In the genomic region with DNA sequence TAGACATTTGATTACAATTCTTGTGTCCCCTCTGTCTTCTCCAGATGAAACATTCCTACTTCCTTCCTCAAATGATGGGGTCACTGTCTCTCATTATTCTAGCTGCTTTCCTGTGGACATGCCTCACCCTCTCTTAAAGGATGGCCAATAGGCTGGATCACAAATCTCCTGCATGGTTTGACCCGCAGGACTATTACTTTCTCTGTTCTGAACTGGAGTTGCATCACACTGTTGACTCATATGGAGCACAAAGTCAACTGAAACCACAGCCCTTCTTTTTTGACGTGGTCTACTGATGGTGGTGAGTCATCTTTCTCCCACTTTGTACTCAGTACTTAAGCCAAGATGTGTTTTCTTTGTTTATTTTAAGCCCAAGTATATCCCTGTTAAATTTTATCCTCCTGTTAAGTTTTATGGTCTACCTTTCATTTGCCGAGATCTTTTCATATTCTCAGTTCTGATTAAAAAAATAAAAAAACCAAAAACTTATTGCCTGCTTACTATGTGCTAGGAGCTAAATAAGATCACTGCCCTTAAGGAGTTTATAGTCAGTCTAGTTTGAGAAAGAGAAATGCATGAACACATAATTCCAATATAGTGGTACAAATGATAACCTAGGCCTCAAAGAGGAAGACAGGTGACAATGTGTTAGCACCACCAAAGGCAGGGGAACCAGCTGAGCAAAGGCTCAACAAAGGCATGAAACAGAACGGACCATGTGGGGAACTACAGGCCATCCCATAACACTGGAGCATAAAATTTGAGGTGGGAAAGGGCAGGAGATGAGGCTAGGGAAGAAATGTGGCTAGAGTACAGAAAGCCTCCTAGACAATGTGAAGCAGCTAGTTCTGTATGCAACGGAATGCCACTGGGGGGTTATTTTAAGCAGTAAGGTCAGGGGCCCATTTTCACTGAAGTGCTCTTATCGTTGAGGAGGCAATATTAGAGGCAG, we compare ENCODE assay signal across 1 cellular context.
A peak's percentile ranks its signal among the peaks of the same experiment; 100 is the strongest.
TF ChIP-seq lines count a peak whose summit lies in the region.

No MANE protein-coding gene starts in this region.

TF ChIP-seq in HepG2, 621 proteins besides CTCF, POLR2A, EP300 and RAD21 (continued from another document and continues in another):
- TF ChIP-seq ZNF503 (CRISPR knock-in tag; IDR thresholded peaks at IDR 0.05) (peak; percentile 96), RCOR2 (CRISPR knock-in tag; IDR thresholded peaks at IDR 0.05) (peak; percentile 98), DZIP1 (CRISPR knock-in tag; IDR thresholded peaks at IDR 0.05) (no peak), MEIS1 (CRISPR knock-in tag; IDR thresholded peaks at IDR 0.05; ENCODE audit: borderline replicate concordance) (peak; percentile 83; the same call in 1 of the 2 replicates), SALL2 (CRISPR knock-in tag; IDR thresholded peaks at IDR 0.05) (0 out of 2 replicates have a peak, but pooled peaks have one; percentile 62), RNF2 (conservative IDR thresholded peaks at IDR 0.05; ENCODE audit: low read depth) (no peak), REL (CRISPR knock-in tag; conservative IDR thresholded peaks at IDR 0.05) (no peak), GMEB1 (CRISPR knock-in tag; IDR thresholded peaks at IDR 0.05; ENCODE audit: borderline replicate concordance) (no peak), MLXIP (CRISPR knock-in tag; IDR thresholded peaks at IDR 0.05; ENCODE audit: borderline replicate concordance) (0 out of 2 replicates have a peak, but pooled peaks have one; percentile 56), HOXD1 (CRISPR knock-in tag; IDR thresholded peaks at IDR 0.05) (peak; percentile 91), SIX4 (CRISPR knock-in tag; IDR thresholded peaks at IDR 0.05) (peak; percentile 92), SYNCRIP (IDR thresholded peaks at IDR 0.05; ENCODE audit: insufficient read depth, low read depth, low read length) (no peak), ZSCAN30 (CRISPR knock-in tag; IDR thresholded peaks at IDR 0.05) (0 out of 2 replicates have a peak, but pooled peaks have one; percentile 60), JARID2 (CRISPR knock-in tag; IDR thresholded peaks at IDR 0.05; ENCODE audit: insufficient replicate concordance) (no peak), ZFP91 (CRISPR knock-in tag; IDR thresholded peaks at IDR 0.05; ENCODE audit: borderline replicate concordance) (no peak), PHF5A (CRISPR knock-in tag; IDR thresholded peaks at IDR 0.05; ENCODE audit: low read depth, unreplicated experiment) (peak; percentile 65), HHEX (CRISPR knock-in tag; IDR thresholded peaks at IDR 0.05) (peak; percentile 66; the same call in 1 of the 2 replicates), POLR2AphosphoS5 (IDR thresholded peaks at IDR 0.05; ENCODE audit: low read depth, low read length) (no peak), BRD4 (CRISPR knock-in tag; IDR thresholded peaks at IDR 0.05) (0 out of 2 replicates have a peak, but pooled peaks have one; percentile 44), ZNF552 (CRISPR knock-in tag; IDR thresholded peaks at IDR 0.05; ENCODE audit: borderline replicate concordance) (no peak), ZNF773 (CRISPR knock-in tag; IDR thresholded peaks at IDR 0.05; ENCODE audit: borderline replicate concordance) (no peak), ZNF143 (CRISPR knock-in tag; IDR thresholded peaks at IDR 0.05) (no peak), NR2C2 (CRISPR knock-in tag; IDR thresholded peaks at IDR 0.05; ENCODE audit: borderline replicate concordance) (peak; percentile 78), ZNF138 (CRISPR knock-in tag; IDR thresholded peaks at IDR 0.05; ENCODE audit: low read depth) (no peak), TARDBP (CRISPR knock-in tag; IDR thresholded peaks at IDR 0.05) (peak; percentile 98), PHF20 (CRISPR knock-in tag; IDR thresholded peaks at IDR 0.05) (no peak), CHCHD3 (CRISPR knock-in tag; IDR thresholded peaks at IDR 0.05) (no peak), REXO4 (CRISPR knock-in tag; IDR thresholded peaks at IDR 0.05; ENCODE audit: borderline replicate concordance) (no peak), NR2F6 (IDR thresholded peaks at IDR 0.05) (peak; percentile 91), NR2F6 (CRISPR knock-in tag; IDR thresholded peaks at IDR 0.05) (peak; percentile 94), NR2F2 (IDR thresholded peaks at IDR 0.05; ENCODE audit: borderline replicate concordance, low read depth) (peak; percentile 90), NFIC (IDR thresholded peaks at IDR 0.05; ENCODE audit: low read length) (peak; percentile 95)
- TF ChIP-seq, protein P1, sequence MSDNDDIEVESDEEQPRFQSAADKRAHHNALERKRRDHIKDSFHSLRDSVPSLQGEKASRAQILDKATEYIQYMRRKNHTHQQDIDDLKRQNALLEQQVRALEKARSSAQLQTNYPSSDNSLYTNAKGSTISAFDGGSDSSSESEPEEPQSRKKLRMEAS (IDR thresholded peaks at IDR 0.05) = peak; percentile 76
- TF ChIP-seq, protein P2, sequence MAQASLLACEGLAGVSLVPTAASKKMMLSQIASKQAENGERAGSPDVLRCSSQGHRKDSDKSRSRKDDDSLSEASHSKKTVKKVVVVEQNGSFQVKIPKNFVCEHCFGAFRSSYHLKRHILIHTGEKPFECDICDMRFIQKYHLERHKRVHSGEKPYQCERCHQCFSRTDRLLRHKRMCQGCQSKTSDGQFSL (CRISPR knock-in tag; IDR thresholded peaks at IDR 0.05) = no peak
- TF ChIP-seq, protein P3, sequence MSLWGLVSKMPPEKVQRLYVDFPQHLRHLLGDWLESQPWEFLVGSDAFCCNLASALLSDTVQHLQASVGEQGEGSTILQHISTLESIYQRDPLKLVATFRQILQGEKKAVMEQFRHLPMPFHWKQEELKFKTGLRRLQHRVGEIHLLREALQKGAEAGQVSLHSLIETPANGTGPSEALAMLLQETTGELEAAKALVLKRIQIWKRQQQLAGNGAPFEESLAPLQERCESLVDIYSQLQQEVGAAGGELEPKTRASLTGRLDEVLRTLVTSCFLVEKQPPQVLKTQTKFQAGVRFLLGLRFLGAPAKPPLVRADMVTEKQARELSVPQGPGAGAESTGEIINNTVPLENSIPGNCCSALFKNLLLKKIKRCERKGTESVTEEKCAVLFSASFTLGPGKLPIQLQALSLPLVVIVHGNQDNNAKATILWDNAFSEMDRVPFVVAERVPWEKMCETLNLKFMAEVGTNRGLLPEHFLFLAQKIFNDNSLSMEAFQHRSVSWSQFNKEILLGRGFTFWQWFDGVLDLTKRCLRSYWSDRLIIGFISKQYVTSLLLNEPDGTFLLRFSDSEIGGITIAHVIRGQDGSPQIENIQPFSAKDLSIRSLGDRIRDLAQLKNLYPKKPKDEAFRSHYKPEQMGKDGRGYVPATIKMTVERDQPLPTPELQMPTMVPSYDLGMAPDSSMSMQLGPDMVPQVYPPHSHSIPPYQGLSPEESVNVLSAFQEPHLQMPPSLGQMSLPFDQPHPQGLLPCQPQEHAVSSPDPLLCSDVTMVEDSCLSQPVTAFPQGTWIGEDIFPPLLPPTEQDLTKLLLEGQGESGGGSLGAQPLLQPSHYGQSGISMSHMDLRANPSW (CRISPR knock-in tag; IDR thresholded peaks at IDR 0.05; ENCODE audit: borderline replicate concordance) = peak; percentile 92; the same call in 1 of the 2 replicates
- TF ChIP-seq, protein P4, sequence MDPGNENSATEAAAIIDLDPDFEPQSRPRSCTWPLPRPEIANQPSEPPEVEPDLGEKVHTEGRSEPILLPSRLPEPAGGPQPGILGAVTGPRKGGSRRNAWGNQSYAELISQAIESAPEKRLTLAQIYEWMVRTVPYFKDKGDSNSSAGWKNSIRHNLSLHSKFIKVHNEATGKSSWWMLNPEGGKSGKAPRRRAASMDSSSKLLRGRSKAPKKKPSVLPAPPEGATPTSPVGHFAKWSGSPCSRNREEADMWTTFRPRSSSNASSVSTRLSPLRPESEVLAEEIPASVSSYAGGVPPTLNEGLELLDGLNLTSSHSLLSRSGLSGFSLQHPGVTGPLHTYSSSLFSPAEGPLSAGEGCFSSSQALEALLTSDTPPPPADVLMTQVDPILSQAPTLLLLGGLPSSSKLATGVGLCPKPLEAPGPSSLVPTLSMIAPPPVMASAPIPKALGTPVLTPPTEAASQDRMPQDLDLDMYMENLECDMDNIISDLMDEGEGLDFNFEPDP (CRISPR knock-in tag; conservative IDR thresholded peaks at IDR 0.05) = no peak
